In genomic region chr20:50219520-50220086, GRCh38 we compare ENCODE assay signal across 1 cellular context.
TF ChIP-seq lines count a peak whose summit lies in the region.

No MANE protein-coding gene starts in this region.

TF ChIP-seq in HepG2, 621 proteins besides CTCF, POLR2A, EP300 and RAD21 (continues in another document):
- TF ChIP-seq ZFP90 (CRISPR knock-in tag; IDR thresholded peaks at IDR 0.05; ENCODE audit: borderline replicate concordance) (0 out of 2 replicates have a peak, but pooled peaks have one; percentile 11), ZNF280D (CRISPR knock-in tag; IDR thresholded peaks at IDR 0.05) (peak; percentile 88), ZNF407 (CRISPR knock-in tag; IDR thresholded peaks at IDR 0.05; ENCODE audit: not compliant biosample characterization) (peak; percentile 20), RFXANK (CRISPR knock-in tag; IDR thresholded peaks at IDR 0.05) (0 out of 2 replicates have a peak, but pooled peaks have one; percentile 6), ZNF143 (CRISPR knock-in tag; IDR thresholded peaks at IDR 0.05) (no peak), ZNF3 (CRISPR knock-in tag; IDR thresholded peaks at IDR 0.05) (peak; percentile 70; the same call in 1 of the 2 replicates), ZBTB40 (IDR thresholded peaks at IDR 0.05) (no peak), ZBTB40 (CRISPR knock-in tag; IDR thresholded peaks at IDR 0.05) (no peak), ZNF574 (CRISPR knock-in tag; IDR thresholded peaks at IDR 0.05) (0 out of 2 replicates have a peak, but pooled peaks have one; percentile 10), ZKSCAN1 (IDR thresholded peaks at IDR 0.05; ENCODE audit: low read length) (peak; percentile 95), ZNF225 (CRISPR knock-in tag; IDR thresholded peaks at IDR 0.05) (no peak), PITX1 (CRISPR knock-in tag; IDR thresholded peaks at IDR 0.05) (0 out of 2 replicates have a peak, but pooled peaks have one; percentile 27), GMEB1 (CRISPR knock-in tag; IDR thresholded peaks at IDR 0.05; ENCODE audit: borderline replicate concordance) (0 out of 2 replicates have a peak, but pooled peaks have one; percentile 32), ELK4 (CRISPR knock-in tag; IDR thresholded peaks at IDR 0.05; ENCODE audit: borderline replicate concordance) (no peak), SAP130 (CRISPR knock-in tag; IDR thresholded peaks at IDR 0.05; ENCODE audit: low read depth) (no peak), SMYD3 (CRISPR knock-in tag; IDR thresholded peaks at IDR 0.05) (no peak), ZNF251 (CRISPR knock-in tag; IDR thresholded peaks at IDR 0.05) (no peak), ZFY (CRISPR knock-in tag; IDR thresholded peaks at IDR 0.05) (0 out of 2 replicates have a peak, but pooled peaks have one; percentile 4), BRCA1 (CRISPR knock-in tag; IDR thresholded peaks at IDR 0.05) (no peak), FIP1L1 (IDR thresholded peaks at IDR 0.05; ENCODE audit: borderline replicate concordance, insufficient read depth, low read depth, low read length) (no peak)
